1 cellular context compared by ENCODE assay signal in the genomic region with DNA sequence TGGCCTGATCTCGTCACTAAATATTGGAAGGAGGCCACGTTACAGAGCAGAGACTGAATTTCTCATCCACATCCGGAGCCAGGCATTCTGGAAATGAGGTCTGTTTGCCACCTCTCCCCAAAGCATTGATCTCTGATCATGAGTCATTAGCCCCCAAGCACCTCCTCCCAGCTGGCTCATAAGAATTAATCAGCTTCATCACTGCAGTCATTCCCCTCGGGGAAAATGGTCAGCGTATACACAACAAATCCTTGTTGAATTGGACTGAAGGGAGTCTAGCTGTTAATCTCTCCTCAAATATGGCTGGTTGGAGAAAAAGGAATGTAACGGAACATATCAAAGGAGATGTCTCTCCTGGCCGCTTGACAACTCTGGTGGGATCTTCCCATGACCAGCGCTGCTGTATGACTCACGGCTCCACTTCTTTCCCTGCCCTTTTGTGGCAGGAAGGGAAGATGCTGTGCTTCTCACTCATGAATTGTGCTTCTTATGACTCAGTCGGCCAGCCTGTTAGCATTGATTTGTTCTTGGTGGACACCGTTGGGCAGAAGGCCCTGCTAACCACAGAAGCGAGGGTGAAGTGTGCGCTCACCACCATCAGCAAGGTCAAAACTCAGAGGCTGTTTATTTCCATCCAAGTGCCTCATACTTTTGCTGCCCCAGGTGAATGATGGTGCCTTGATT.
TF ChIP-seq lines count a peak whose summit lies in the region.

No MANE protein-coding gene starts in this region.

TF ChIP-seq in HCT116, 20 proteins besides CTCF, POLR2A, EP300 and RAD21 (continued from another document):
- TF ChIP-seq, protein P1, sequence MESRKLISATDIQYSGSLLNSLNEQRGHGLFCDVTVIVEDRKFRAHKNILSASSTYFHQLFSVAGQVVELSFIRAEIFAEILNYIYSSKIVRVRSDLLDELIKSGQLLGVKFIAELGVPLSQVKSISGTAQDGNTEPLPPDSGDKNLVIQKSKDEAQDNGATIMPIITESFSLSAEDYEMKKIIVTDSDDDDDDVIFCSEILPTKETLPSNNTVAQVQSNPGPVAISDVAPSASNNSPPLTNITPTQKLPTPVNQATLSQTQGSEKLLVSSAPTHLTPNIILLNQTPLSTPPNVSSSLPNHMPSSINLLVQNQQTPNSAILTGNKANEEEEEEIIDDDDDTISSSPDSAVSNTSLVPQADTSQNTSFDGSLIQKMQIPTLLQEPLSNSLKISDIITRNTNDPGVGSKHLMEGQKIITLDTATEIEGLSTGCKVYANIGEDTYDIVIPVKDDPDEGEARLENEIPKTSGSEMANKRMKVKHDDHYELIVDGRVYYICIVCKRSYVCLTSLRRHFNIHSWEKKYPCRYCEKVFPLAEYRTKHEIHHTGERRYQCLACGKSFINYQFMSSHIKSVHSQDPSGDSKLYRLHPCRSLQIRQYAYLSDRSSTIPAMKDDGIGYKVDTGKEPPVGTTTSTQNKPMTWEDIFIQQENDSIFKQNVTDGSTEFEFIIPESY (IDR thresholded peaks at IDR 0.05; ENCODE audit: extremely low read depth, insufficient replicate concordance, low read length): no peak
- TF ChIP-seq EGR1 (IDR thresholded peaks at IDR 0.05; ENCODE audit: low read depth): no peak
- TF ChIP-seq, protein P2, sequence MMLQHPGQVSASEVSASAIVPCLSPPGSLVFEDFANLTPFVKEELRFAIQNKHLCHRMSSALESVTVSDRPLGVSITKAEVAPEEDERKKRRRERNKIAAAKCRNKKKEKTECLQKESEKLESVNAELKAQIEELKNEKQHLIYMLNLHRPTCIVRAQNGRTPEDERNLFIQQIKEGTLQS (IDR thresholded peaks at IDR 0.05): peak; percentile 49; the same call in 1 of the 2 replicates
- no peak for TF ChIP-seq EZH2 (IDR thresholded peaks at IDR 0.05)
- no peak for TF ChIP-seq ELF1 (IDR thresholded peaks at IDR 0.05; ENCODE audit: borderline replicate concordance, low read depth)
- TF ChIP-seq ZNF274 (IDR thresholded peaks at IDR 0.05; ENCODE audit: low read depth, low read length): no peak
- TF ChIP-seq, protein P3, sequence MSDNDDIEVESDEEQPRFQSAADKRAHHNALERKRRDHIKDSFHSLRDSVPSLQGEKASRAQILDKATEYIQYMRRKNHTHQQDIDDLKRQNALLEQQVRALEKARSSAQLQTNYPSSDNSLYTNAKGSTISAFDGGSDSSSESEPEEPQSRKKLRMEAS (IDR thresholded peaks at IDR 0.05): peak; percentile 70
- no peak for TF ChIP-seq ZFX (IDR thresholded peaks at IDR 0.05)
